9 cellular contexts compared by ENCODE assay signal in genomic region chr10:69088471-69088769, GRCh38. TPM values are rescaled to one million over a fixed set of nuclear protein-coding genes. Genes with fewer than 3 reads are reported as not detected.
DNase-seq lines count a peak whose midpoint lies in the region; ATAC-seq and TF ChIP-seq lines count a peak whose summit lies in the region.
"Had no signal": no experiment of that assay in that cellular context is flagged by ENCODE, and none has a peak within 500 bp of the region (broad histone marks: within the 10 kb centered on the region; RNA-seq: fewer than 3 reads in every experiment).

No MANE protein-coding gene starts in this region.

- no peak overlapping the region for H2AK5ac ChIP-seq in mesendoderm (ENCODE audit: low read length)

- no peak for DNase-seq in RWPE2 (ENCODE audit: low spot score)
- no peak for DNase-seq in dorsolateral prefrontal cortex
- DNase-seq in mesendoderm = no peak

- H3K4me2 ChIP-seq in skeletal muscle satellite cell (ENCODE audit: low read length) = peak overlapping the region; percentile 72
- no peak overlapping the region for H3K4me2 ChIP-seq in mesendoderm (ENCODE audit: low read length)

- H4K5ac ChIP-seq in mesendoderm (ENCODE audit: low read length) = no peak overlapping the region

- TF ChIP-seq CTCF in RWPE2 (IDR thresholded peaks at IDR 0.05; ENCODE audit: poor library complexity, severe bottlenecking) = no peak
- TF ChIP-seq CTCF in dorsolateral prefrontal cortex (IDR thresholded peaks at IDR 0.05 in 54 of 56, conservative IDR thresholded peaks at IDR 0.05 in 2 of 56; ENCODE audit: low read depth in 1 of 56, partially characterized antibody in 56 of 56) = no peak

- no peak overlapping the region for H2BK120ac ChIP-seq in mesendoderm (ENCODE audit: low read depth, low read length)

- H3K79me1 ChIP-seq in mesendoderm (ENCODE audit: low read length) = no peaks in the 10 kb centered on the region

- H3K9ac ChIP-seq in skeletal muscle satellite cell (ENCODE audit: low read depth, low read length) (peak overlapping the region; percentile 91), mesendoderm (ENCODE audit: low read length) (no peak overlapping the region)

- ATAC-seq in RWPE2 (ENCODE audit: low read depth) = no peak
- no peak for ATAC-seq in GM21381 (IDR thresholded peaks at IDR 0.05; ENCODE audit: unreplicated experiment)
- no peak for ATAC-seq in GM21723 (IDR thresholded peaks at IDR 0.05; ENCODE audit: unreplicated experiment)
- no peak for ATAC-seq in HG03378 (IDR thresholded peaks at IDR 0.05; ENCODE audit: unreplicated experiment)

- peaks cover 14% of the 10 kb centered on the region for H3K4me1 ChIP-seq in RWPE2 (ENCODE audit: insufficient read depth, poor library complexity, severe bottlenecking)
- H3K4me1 ChIP-seq in skeletal muscle satellite cell (ENCODE audit: control insufficient read depth, insufficient read depth, low read length) = peaks cover 44% of the 10 kb centered on the region
- H3K4me1 ChIP-seq in mesendoderm (ENCODE audit: control insufficient read depth, low read depth, low read length) = peaks cover 3% of the 10 kb centered on the region

- H2BK5ac ChIP-seq in mesendoderm (ENCODE audit: low read length) = no peak overlapping the region

- no peak overlapping the region for H3K56ac ChIP-seq in mesendoderm (ENCODE audit: low read length)

- no peak overlapping the region for H2BK15ac ChIP-seq in mesendoderm (replicated peaks; ENCODE audit: low read depth)

- no CpG with 5 or more reads among the region's 3 CpGs for WGBS in mesendoderm (ENCODE audit: extremely low coverage, insufficient coverage, low lambda C conversion rate)

- H3K36me3 ChIP-seq in RWPE2 (ENCODE audit: low read depth) (no peaks in the 10 kb centered on the region), skeletal muscle satellite cell (ENCODE audit: insufficient read depth, low read length) (peaks cover 5% of the 10 kb centered on the region), mesendoderm (ENCODE audit: control insufficient read depth, insufficient read depth, low read length) (no peaks in the 10 kb centered on the region)

- no peak overlapping the region for H3K23ac ChIP-seq in mesendoderm (ENCODE audit: low read length)

- H3K9me3 ChIP-seq in RWPE2 (ENCODE audit: severe bottlenecking) (no peaks in the 10 kb centered on the region), skeletal muscle satellite cell (replicated peaks; ENCODE audit: low read length) (no peaks in the 10 kb centered on the region)

- H3K27ac ChIP-seq in RWPE2 (ENCODE audit: poor library complexity, severe bottlenecking) (peak overlapping the region; percentile 4), dorsolateral prefrontal cortex (peak overlapping the region; percentile 9 to 95 (median 85)), mesendoderm (ENCODE audit: low read depth, low read length) (no peak overlapping the region)
- H3K27ac ChIP-seq: SK-N-MC had no signal

- H3K18ac ChIP-seq in mesendoderm (ENCODE audit: low read length) = no peak overlapping the region

- H3K79me2 ChIP-seq in mesendoderm (ENCODE audit: control insufficient read depth, insufficient read depth, low read length) = no peaks in the 10 kb centered on the region

- H4K8ac ChIP-seq in mesendoderm (ENCODE audit: low read depth, low read length) = no peak overlapping the region

- intact Hi-C loops in dorsolateral prefrontal cortex (cut with DNase I) = no loop called here

- H3K27me3 ChIP-seq in RWPE2 (ENCODE audit: insufficient read depth, poor library complexity, severe bottlenecking) = no peaks in the 10 kb centered on the region
- no peaks in the 10 kb centered on the region for H3K27me3 ChIP-seq in dorsolateral prefrontal cortex
- no peaks in the 10 kb centered on the region for H3K27me3 ChIP-seq in skeletal muscle satellite cell (ENCODE audit: control insufficient read depth, insufficient read depth, low read length)
- H3K27me3 ChIP-seq in mesendoderm (ENCODE audit: insufficient read depth, low read length, poor library complexity) = no peaks in the 10 kb centered on the region

- no peak overlapping the region for H3K4ac ChIP-seq in mesendoderm (ENCODE audit: low read depth, low read length)

- peak overlapping the region; percentile 100 for H3K4me3 ChIP-seq in GM08714 (ENCODE audit: low read length)
- H3K4me3 ChIP-seq in RWPE2 (ENCODE audit: severe bottlenecking) = peak overlapping the region; percentile 7
- H3K4me3 ChIP-seq in dorsolateral prefrontal cortex = peak overlapping the region in 57 of 59 donors; percentile 8 to 67 (median 47)
- peak overlapping the region; percentile 72 for H3K4me3 ChIP-seq in skeletal muscle satellite cell (ENCODE audit: low read length)
- no peak overlapping the region for H3K4me3 ChIP-seq in mesendoderm (ENCODE audit: low read length)
- H3K4me3 ChIP-seq: SK-N-MC had no signal

RNA-seq across cellular contexts. Expression of gene SRGN, which starts 0.5 kb away (rescaled TPM):
- 100 to 1,000 TPM in 7 of 120 experiments, 10 to 100 TPM in 113; 11.7 to 140 (median 43.8) TPM for total RNA-seq in dorsolateral prefrontal cortex
- 183 and 286 TPM in 2 replicates for total RNA-seq in skeletal muscle satellite cell (2012; rRNA removed)
- 0.08 TPM for polyA plus RNA-seq in mesendoderm (2013, experiment 1 of 2)
- 0.06 TPM for polyA plus RNA-seq in mesendoderm (2013, experiment 2 of 2)

RNA-seq across cellular contexts. Expression of gene VPS26A, which starts 35.6 kb away (rescaled TPM):
- 10 to 100 TPM; 32.6 to 61.5 (median 43.9) TPM for total RNA-seq in dorsolateral prefrontal cortex
- 19.0 and 32.7 TPM in 2 replicates for total RNA-seq in skeletal muscle satellite cell (2012; rRNA removed)
- 31.3 TPM for polyA plus RNA-seq in mesendoderm (2013, experiment 1 of 2)
- polyA plus RNA-seq in mesendoderm (2013, experiment 2 of 2) = 30.6 TPM
